Comparison of ENCODE assay signal across 16 cellular contexts in genomic region chr4:159312236-159312635, GRCh38.
"Had no signal": no experiment of that assay in that cellular context is flagged by ENCODE, and none has a peak within 500 bp of the region (broad histone marks: within the 10 kb centered on the region; RNA-seq: fewer than 3 reads in every experiment).

No MANE protein-coding gene starts in this region.

- H3K4me1 Mint-ChIP-seq: activated naive CD8-positive, alpha-beta T cell treated with anti-CD3 and anti-CD28 coated beads for 36 hours had no signal

- ATAC-seq: gastroesophageal sphincter; heart right ventricle; left lobe of liver; naive thymus-derived CD4-positive, alpha-beta T cell; right cardiac atrium; stimulated activated naive CD8-positive, alpha-beta T cell treated with anti-CD3 and anti-CD28 coated beads, Interleukin-15, Interleukin-2, amounts not matched to agents 100 U/mL and 50 U/mL, for 24 hours had no signal

- H3K4me3 Mint-ChIP-seq: activated naive CD8-positive, alpha-beta T cell treated with anti-CD3 and anti-CD28 coated beads for 36 hours; activated T-cell treated with anti-CD3 and anti-CD28 coated beads, Interleukin-2, amount 50 U/mL, for 24 hours; naive thymus-derived CD4-positive, alpha-beta T cell; T-helper 1 cell treated with Interleukin-12 subunit alpha and Interleukin-12 subunit beta and Interleukin-4 antibody, amounts not matched to agents 30 μg/mL and 1 μg/mL, for 36 hours had no signal

- H3K27me3 Mint-ChIP-seq: activated naive CD8-positive, alpha-beta T cell treated with anti-CD3 and anti-CD28 coated beads for 36 hours; activated T-cell treated with anti-CD3 and anti-CD28 coated beads, Interleukin-2, amount 50 U/mL, for 24 hours; naive thymus-derived CD4-positive, alpha-beta T cell had no signal

- H3K9me3 Mint-ChIP-seq: activated naive CD8-positive, alpha-beta T cell treated with anti-CD3 and anti-CD28 coated beads for 36 hours; activated T-cell treated with anti-CD3 and anti-CD28 coated beads, Interleukin-2, amount 50 U/mL, for 24 hours; activated T-helper 2 cell treated with anti-CD3 and anti-CD28 coated beads, Interferon-gamma antibody, Interleukin-2, Interleukin-4, amounts not matched to agents 10 μg/mL and 5 μg/mL and 100 μg/mL, durations not matched to agents 14 hours and 24 hours and 36 hours; naive thymus-derived CD4-positive, alpha-beta T cell; T-helper 1 cell treated with Interleukin-12 subunit alpha and Interleukin-12 subunit beta and Interleukin-4 antibody, amounts not matched to agents 30 μg/mL and 1 μg/mL, for 36 hours had no signal

- DNase-seq: activated naive CD4-positive, alpha-beta T cell treated with Interleukin-2 at 50 U/mL for 16 hours; activated naive CD8-positive, alpha-beta T cell treated with anti-CD3 and anti-CD28 coated beads for 36 hours; activated T-cell treated with anti-CD3 and anti-CD28 coated beads, Interleukin-2, amount 50 U/mL, for 24 hours; amniotic stem cell; cerebellar nuclear complex; cortex of kidney; heart right ventricle; naive thymus-derived CD4-positive, alpha-beta T cell; right cardiac atrium; stimulated activated CD4-positive, alpha-beta T cell treated with anti-CD3 and anti-CD28 coated beads, Interleukin-4, amount 100 ng/mL, for 24 hours; stimulated activated naive CD8-positive, alpha-beta T cell treated with anti-CD3 and anti-CD28 coated beads, Interleukin-15, Interleukin-2, amounts not matched to agents 100 U/mL and 50 U/mL, for 24 hours; upper lobe of left lung had no signal

- H3K27ac Mint-ChIP-seq: activated naive CD8-positive, alpha-beta T cell treated with anti-CD3 and anti-CD28 coated beads for 36 hours; activated T-cell treated with anti-CD3 and anti-CD28 coated beads, Interleukin-2, amount 50 U/mL, for 24 hours; activated T-helper 2 cell treated with anti-CD3 and anti-CD28 coated beads, Interferon-gamma antibody, Interleukin-2, Interleukin-4, amounts not matched to agents 10 μg/mL and 5 μg/mL and 100 μg/mL, durations not matched to agents 14 hours and 24 hours and 36 hours; naive thymus-derived CD4-positive, alpha-beta T cell; T-helper 1 cell treated with Interleukin-12 subunit alpha and Interleukin-12 subunit beta and Interleukin-4 antibody, amounts not matched to agents 30 μg/mL and 1 μg/mL, for 36 hours had no signal
